ENCODE assay signal across 8 cellular contexts in the genomic region with DNA sequence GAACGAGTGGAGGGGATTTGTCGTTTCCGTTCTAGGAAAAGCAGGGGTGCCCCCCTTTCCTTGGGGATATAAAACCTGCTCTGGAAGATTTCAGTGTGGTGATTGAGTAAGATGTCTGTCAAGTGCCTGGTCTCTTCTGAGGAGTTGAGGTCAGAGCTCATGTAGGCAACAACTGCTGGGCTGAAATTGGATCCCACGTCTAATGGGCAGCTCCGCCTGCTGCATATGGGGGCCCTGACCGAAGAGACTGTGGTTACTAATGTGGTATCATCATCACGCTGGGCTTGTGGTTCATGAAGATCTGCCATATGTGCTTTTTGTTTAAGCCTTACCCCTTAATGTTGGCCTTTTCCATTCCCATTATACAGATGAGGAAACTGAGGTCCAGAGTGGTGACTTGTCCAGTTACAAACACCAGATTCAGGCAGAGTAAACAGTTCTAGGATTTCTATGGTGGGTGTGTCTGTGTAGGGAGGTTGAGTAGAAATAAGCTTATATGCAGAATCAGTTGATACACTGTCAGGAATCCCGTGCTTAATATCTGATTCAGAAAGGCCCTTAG. TPM values are rescaled to one million over a fixed set of nuclear protein-coding genes. Genes with fewer than 3 reads are reported as not detected.
DNase-seq lines count a peak whose midpoint lies in the region; ATAC-seq and TF ChIP-seq lines count a peak whose summit lies in the region.

No MANE protein-coding gene starts in this region.

- TF ChIP-seq CTCF in mesothelial cell of epicardium (IDR thresholded peaks at IDR 0.05; ENCODE audit: unreplicated experiment): no peak

- peak overlapping the region; percentile 98 for H3K4me3 Mint-ChIP-seq in activated naive CD4-positive, alpha-beta T cell treated with anti-CD3 and anti-CD28 coated beads, Interleukin-2, amount 50 U/mL, for 24 hours
- peak overlapping the region; percentile 94 for H3K4me3 Mint-ChIP-seq in mesothelial cell of epicardium

- H3K36me3 Mint-ChIP-seq in activated naive CD4-positive, alpha-beta T cell treated with anti-CD3 and anti-CD28 coated beads, Interleukin-2, amount 50 U/mL, for 24 hours: peaks cover 4% of the 10 kb centered on the region
- peaks cover 8% of the 10 kb centered on the region for H3K36me3 Mint-ChIP-seq in mesothelial cell of epicardium

- no peaks in the 10 kb centered on the region for H3K27me3 Mint-ChIP-seq in activated naive CD4-positive, alpha-beta T cell treated with anti-CD3 and anti-CD28 coated beads, Interleukin-2, amount 50 U/mL, for 24 hours
- H3K27me3 Mint-ChIP-seq in mesothelial cell of epicardium (ENCODE audit: low read depth): no peaks in the 10 kb centered on the region

- peak overlapping the region; percentile 97 for H3K27ac Mint-ChIP-seq in activated naive CD4-positive, alpha-beta T cell treated with anti-CD3 and anti-CD28 coated beads, Interleukin-2, amount 50 U/mL, for 24 hours
- peak overlapping the region; percentile 98 for H3K27ac Mint-ChIP-seq in mesothelial cell of epicardium

- no peak for ATAC-seq in HG02840 (IDR thresholded peaks at IDR 0.05; ENCODE audit: low FRiP score, unreplicated experiment)
- ATAC-seq in HG03159 (IDR thresholded peaks at IDR 0.05; ENCODE audit: unreplicated experiment): no peak

- H3K27ac ChIP-seq in cingulate gyrus (ENCODE audit: low read depth, low read length): peak overlapping the region; percentile 69

- peaks cover 70% of the 10 kb centered on the region for H3K4me1 Mint-ChIP-seq in activated naive CD4-positive, alpha-beta T cell treated with anti-CD3 and anti-CD28 coated beads, Interleukin-2, amount 50 U/mL, for 24 hours
- peaks cover 13% of the 10 kb centered on the region for H3K4me1 Mint-ChIP-seq in mesothelial cell of epicardium

- DNase-seq in activated naive CD4-positive, alpha-beta T cell treated with Interleukin-2 at 50 U/mL for 16 hours: no peak
- DNase-seq in NCI-H2107 treated with DMSO at 0.1 percent for 48 hours (lab: John Stamatoyannopoulos, UW; ENCODE audit: unreplicated experiment) (peak; percentile 43), mesothelial cell of epicardium (ENCODE audit: low spot score in 2 of 2, unreplicated experiment in 2 of 2) (no peak), NCI-H1417 treated with DMSO at 0.1 percent for 48 hours (lab: John Stamatoyannopoulos, UW) (no peak)

- no peaks in the 10 kb centered on the region for H3K9me3 Mint-ChIP-seq in activated naive CD4-positive, alpha-beta T cell treated with anti-CD3 and anti-CD28 coated beads, Interleukin-2, amount 50 U/mL, for 24 hours
- no peaks in the 10 kb centered on the region for H3K9me3 Mint-ChIP-seq in mesothelial cell of epicardium

RNA-seq across cellular contexts. Expression of gene UTP11, which starts 0.6 kb away (rescaled TPM):
- 32.3 to 37.2 TPM (median 36.5 TPM) in 3 replicates for total RNA-seq in mesothelial cell of epicardium

RNA-seq across cellular contexts. Expression of gene FHL3, which starts 7.8 kb away (rescaled TPM):
- total RNA-seq in mesothelial cell of epicardium: 46.1 to 50.6 TPM (median 46.2 TPM) in 3 replicates

RNA-seq across cellular contexts. Expression of gene SF3A3, which starts 23.3 kb away (rescaled TPM):
- 69.8 to 82.2 TPM (median 80.7 TPM) in 3 replicates for total RNA-seq in mesothelial cell of epicardium

RNA-seq across cellular contexts. Expression of gene POU3F1, which starts 33.5 kb away (rescaled TPM):
- 0.16 to 0.45 TPM (median 0.29 TPM) in 3 replicates for total RNA-seq in mesothelial cell of epicardium
